29 cellular contexts compared by ENCODE assay signal in the genomic region with DNA sequence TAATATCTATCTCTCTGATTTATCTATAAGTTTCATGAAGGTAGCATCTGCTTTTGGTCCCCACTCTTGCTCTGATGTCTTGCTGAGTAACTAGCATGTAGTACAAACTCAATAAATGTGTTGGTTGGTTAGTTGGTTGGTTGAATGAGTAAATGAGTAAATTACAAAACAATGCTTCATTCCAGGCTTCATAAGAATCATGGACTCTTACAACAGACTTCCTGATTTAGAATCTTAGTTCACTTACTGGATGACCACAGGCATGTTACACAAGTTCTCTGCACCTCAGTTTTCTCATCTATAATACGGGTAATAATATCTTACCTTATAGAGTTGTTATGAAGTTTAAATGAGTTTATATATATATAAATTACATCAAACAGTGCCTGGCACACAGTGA.
A peak's percentile ranks its signal among the peaks of the same experiment; 100 is the strongest.
DNase-seq lines count a peak whose midpoint lies in the region; TF ChIP-seq lines count a peak whose summit lies in the region.
"Had no signal": no experiment of that assay in that cellular context is flagged by ENCODE, and none has a peak within 500 bp of the region (broad histone marks: within the 10 kb centered on the region; RNA-seq: fewer than 3 reads in every experiment).

No MANE protein-coding gene starts in this region.

- no peak overlapping the region for H2BK5ac ChIP-seq in neuronal stem cell (ENCODE audit: low read length)

- H3K4me1 ChIP-seq in left ventricle myocardium inferior = no peaks in the 10 kb centered on the region
- H3K4me1 ChIP-seq in neuronal stem cell (ENCODE audit: control insufficient read depth in 2 of 2, insufficient read depth in 1 of 2, low read depth in 1 of 2, low read length in 2 of 2) = peaks cover 0 to 12% of the 10 kb centered on the region in 2 donors
- H3K4me1 ChIP-seq: breast epithelium, esophagus squamous epithelium, neural progenitor cell, transverse colon had no signal

- no peak overlapping the region for H2BK120ac ChIP-seq in neuronal stem cell (ENCODE audit: low read depth, low read length)

- no peak overlapping the region for H2BK12ac ChIP-seq in neuronal stem cell (ENCODE audit: low read length)

- H3K9me3 Mint-ChIP-seq in HFFc6 = no peaks in the 10 kb centered on the region
- H3K9me3 Mint-ChIP-seq in activated T-helper 2 cell treated with anti-CD3 and anti-CD28 coated beads, Interferon-gamma antibody, Interleukin-2, Interleukin-4, amounts not matched to agents 10 μg/mL and 5 μg/mL and 100 μg/mL, durations not matched to agents 14 hours and 24 hours and 36 hours = no peaks in the 10 kb centered on the region
- H3K9me3 Mint-ChIP-seq: activated CD4-positive, alpha-beta T cell treated with anti-CD3 and anti-CD28 coated beads, Interleukin-2, amount 10 ng/mL, durations not matched to agents 7 days and 5 days; endodermal cell; neural progenitor cell had no signal

- H3K27me3 ChIP-seq in left ventricle myocardium inferior (ENCODE audit: low read depth) (peaks cover 27% of the 10 kb centered on the region), neuronal stem cell (ENCODE audit: control insufficient read depth in 3 of 3, insufficient read depth in 3 of 3, low read depth in 1 of 3, low read length in 3 of 3) (no peaks in the 10 kb centered on the region)
- H3K27me3 ChIP-seq: breast epithelium, neural progenitor cell, transverse colon had no signal

- H3K4me2 ChIP-seq in neuronal stem cell (ENCODE audit: insufficient read depth, low read length, poor library complexity, severe bottlenecking) = no peak overlapping the region
- H3K4me2 ChIP-seq: KMS-11, neural progenitor cell had no signal

- H3K27ac Mint-ChIP-seq in HFFc6 = no peak overlapping the region; the same call in 1 of the 2 replicates
- no peak overlapping the region for H3K27ac Mint-ChIP-seq in activated T-helper 2 cell treated with anti-CD3 and anti-CD28 coated beads, Interferon-gamma antibody, Interleukin-2, Interleukin-4, amounts not matched to agents 10 μg/mL and 5 μg/mL and 100 μg/mL, durations not matched to agents 14 hours and 24 hours and 36 hours
- H3K27ac Mint-ChIP-seq: activated CD4-positive, alpha-beta T cell treated with anti-CD3 and anti-CD28 coated beads, Interleukin-2, amount 10 ng/mL, durations not matched to agents 7 days and 5 days; endodermal cell; neural progenitor cell; progenitor cell of endocrine pancreas had no signal

- H3K23ac ChIP-seq in neuronal stem cell (ENCODE audit: low read depth, low read length, poor library complexity) = no peak overlapping the region

- H3K4me3 ChIP-seq in left ventricle myocardium inferior (no peak overlapping the region), neuronal stem cell (ENCODE audit: low read length in 2 of 2) (no peak overlapping the region)
- H3K4me3 ChIP-seq: breast epithelium, coronary artery, esophagus squamous epithelium, neural progenitor cell, SK-N-MC, transverse colon had no signal

- DNase-seq in AG08395 (ENCODE audit: low spot score) (peak; percentile 57), HFFc6 (peak; percentile 39), SKM-1 treated with dmso at 0.1 percent for 144 hours (lab: John Stamatoyannopoulos, UW; ENCODE audit: unreplicated experiment) (peak; percentile 93), iris pigment epithelial cell (ENCODE audit: low read depth) (peak; percentile 59), left ventricle myocardium inferior (no peak), neuronal stem cell (ENCODE audit: low spot score) (no peak)
- no peak for DNase-seq in NK-92 treated with Interleukin-12 subunit alpha and Interleukin-12 subunit beta, amount 100 ng/mL, for 24 hours (lab: John Stamatoyannopoulos, UW)
- no peak for DNase-seq in activated T-helper 2 cell treated with anti-CD3 and anti-CD28 coated beads, Interferon-gamma antibody, Interleukin-2, Interleukin-4, amounts not matched to agents 10 μg/mL and 5 μg/mL and 100 μg/mL, durations not matched to agents 14 hours and 24 hours and 36 hours (ENCODE audit: low spot score)
- DNase-seq: activated CD4-positive, alpha-beta T cell treated with anti-CD3 and anti-CD28 coated beads, Interleukin-2, amount 10 ng/mL, durations not matched to agents 7 days and 5 days; activated naive CD4-positive, alpha-beta T cell treated with Interleukin-2 at 50 U/mL for 16 hours; activated T-cell treated with anti-CD3 and anti-CD28 coated beads, Interleukin-2, amount 50 U/mL, for 48 hours; amniotic stem cell; Caco-2; endodermal cell; esophagus squamous epithelium; mammary epithelial cell; NCI-H187; NCI-H2171 treated with DMSO at 0.1 percent for 48 hours; NCI-H524; RPMI8226; T-helper 2 cell; transverse colon had no signal

- H3K4ac ChIP-seq in neuronal stem cell (ENCODE audit: low read length) = no peak overlapping the region

- TF ChIP-seq CTCF in HFFc6 (IDR thresholded peaks at IDR 0.05) (no peak), left ventricle myocardium inferior (IDR thresholded peaks at IDR 0.05; ENCODE audit: borderline replicate concordance) (no peak)

- no peak overlapping the region for H2AK5ac ChIP-seq in neuronal stem cell (ENCODE audit: low read depth, low read length)

- H3K79me1 ChIP-seq in neuronal stem cell (ENCODE audit: low read depth, low read length) = no peaks in the 10 kb centered on the region

- intact Hi-C loops in left ventricle myocardium inferior (cut with micrococcal nuclease) = no loop called here
- intact Hi-C loops in activated T-helper 2 cell treated with anti-CD3 and anti-CD28 coated beads, Interferon-gamma antibody, Interleukin-2, Interleukin-4, amounts not matched to agents 10 μg/mL and 5 μg/mL and 100 μg/mL, durations not matched to agents 14 hours and 24 hours and 36 hours (cut with micrococcal nuclease) = no loop called here

- H3K9ac ChIP-seq in neuronal stem cell (ENCODE audit: low read depth, low read length, poor library complexity) = no peak overlapping the region
- H3K9ac ChIP-seq: KMS-11, neural progenitor cell had no signal

- H4K8ac ChIP-seq in neuronal stem cell (ENCODE audit: low read depth, low read length) = no peak overlapping the region

- H3K36me3 ChIP-seq in left ventricle myocardium inferior = no peaks in the 10 kb centered on the region
- no peaks in the 10 kb centered on the region for H3K36me3 ChIP-seq in neuronal stem cell (replicated peaks in 1 of 2; ENCODE audit: control insufficient read depth in 2 of 2, insufficient read depth in 2 of 2, low read length in 2 of 2)
- H3K36me3 ChIP-seq: breast epithelium, esophagus squamous epithelium, neural progenitor cell, transverse colon had no signal

- peaks cover 12% of the 10 kb centered on the region for H3K36me3 Mint-ChIP-seq in HFFc6 (ENCODE audit: low read depth)
- no peaks in the 10 kb centered on the region for H3K36me3 Mint-ChIP-seq in activated T-helper 2 cell treated with anti-CD3 and anti-CD28 coated beads, Interferon-gamma antibody, Interleukin-2, Interleukin-4, amounts not matched to agents 10 μg/mL and 5 μg/mL and 100 μg/mL, durations not matched to agents 14 hours and 24 hours and 36 hours (ENCODE audit: low read depth)
- H3K36me3 Mint-ChIP-seq: neural progenitor cell had no signal

- H3K27ac ChIP-seq in left ventricle myocardium inferior (replicated peaks) (no peak overlapping the region), neuronal stem cell (replicated peaks; ENCODE audit: low read length) (no peak overlapping the region)
- H3K27ac ChIP-seq: breast epithelium, coronary artery, esophagus squamous epithelium, KMS-11, neural progenitor cell, SK-N-MC, transverse colon, VCaP had no signal

- H2BK15ac ChIP-seq in neuronal stem cell (ENCODE audit: low read length) = no peak overlapping the region

- no CpG with 5 or more reads among the region's 1 CpG for WGBS in neuronal stem cell (ENCODE audit: extremely low coverage in 2 of 2, insufficient read length in 2 of 2, insufficient replicate concordance in 1 of 2), 2 donors

- no peak overlapping the region for H3K14ac ChIP-seq in neuronal stem cell (ENCODE audit: low read length)

- no peak overlapping the region for H4K91ac ChIP-seq in neuronal stem cell (ENCODE audit: low read depth, low read length, poor library complexity)

- no peaks in the 10 kb centered on the region; the same call in 1 of the 2 replicates for H3K27me3 Mint-ChIP-seq in HFFc6 (ENCODE audit: insufficient read depth)
- peaks cover 29% of the 10 kb centered on the region for H3K27me3 Mint-ChIP-seq in activated T-helper 2 cell treated with anti-CD3 and anti-CD28 coated beads, Interferon-gamma antibody, Interleukin-2, Interleukin-4, amounts not matched to agents 10 μg/mL and 5 μg/mL and 100 μg/mL, durations not matched to agents 14 hours and 24 hours and 36 hours (ENCODE audit: low read depth)
- H3K27me3 Mint-ChIP-seq: progenitor cell of endocrine pancreas had no signal

- H2AFZ ChIP-seq in neuronal stem cell (ENCODE audit: low read length) = no peak overlapping the region
- H2AFZ ChIP-seq: neural progenitor cell had no signal

- no peak overlapping the region for H3K4me3 Mint-ChIP-seq in HFFc6
- H3K4me3 Mint-ChIP-seq in activated T-helper 2 cell treated with anti-CD3 and anti-CD28 coated beads, Interferon-gamma antibody, Interleukin-2, Interleukin-4, amounts not matched to agents 10 μg/mL and 5 μg/mL and 100 μg/mL, durations not matched to agents 14 hours and 24 hours and 36 hours (ENCODE audit: low read depth) = no peak overlapping the region
- H3K4me3 Mint-ChIP-seq: activated CD4-positive, alpha-beta T cell treated with anti-CD3 and anti-CD28 coated beads, Interleukin-2, amount 10 ng/mL, durations not matched to agents 7 days and 5 days; endodermal cell; neural progenitor cell had no signal

- H3K9me3 ChIP-seq in left ventricle myocardium inferior (replicated peaks) (no peaks in the 10 kb centered on the region), neuronal stem cell (replicated peaks in 1 of 2; ENCODE audit: control insufficient read depth in 2 of 2, insufficient read depth in 1 of 2, low read depth in 1 of 2, low read length in 2 of 2) (no peaks in the 10 kb centered on the region)
- H3K9me3 ChIP-seq: breast epithelium, Caco-2, esophagus squamous epithelium, transverse colon had no signal

- peaks cover 58% of the 10 kb centered on the region for H3K4me1 Mint-ChIP-seq in HFFc6 (ENCODE audit: low read depth)
- peaks cover 6% of the 10 kb centered on the region for H3K4me1 Mint-ChIP-seq in activated T-helper 2 cell treated with anti-CD3 and anti-CD28 coated beads, Interferon-gamma antibody, Interleukin-2, Interleukin-4, amounts not matched to agents 10 μg/mL and 5 μg/mL and 100 μg/mL, durations not matched to agents 14 hours and 24 hours and 36 hours (ENCODE audit: low read depth)

- no peak overlapping the region for H3K18ac ChIP-seq in neuronal stem cell (ENCODE audit: low read length)

Comparison
In these comparisons a context has a peak if more than half of its experiments do, and no peak if none do; other contexts are left out.
1. DNase-seq: peak in AG08395 (single experiment), HFFc6 (single experiment), SKM-1 treated with dmso at 0.1 percent for 144 hours (single experiment) and iris pigment epithelial cell (single experiment); none in left ventricle myocardium inferior (single experiment), NK-92 treated with Interleukin-12 subunit alpha and Interleukin-12 subunit beta, amount 100 ng/mL, for 24 hours (single experiment), neuronal stem cell (single experiment) and activated T-helper 2 cell treated with anti-CD3 and anti-CD28 coated beads, Interferon-gamma antibody, Interleukin-2, Interleukin-4, amounts not matched to agents 10 μg/mL and 5 μg/mL and 100 μg/mL, durations not matched to agents 14 hours and 24 hours and 36 hours (single experiment).